Comparison of ENCODE assay signal across 2 cellular contexts in the genomic region with DNA sequence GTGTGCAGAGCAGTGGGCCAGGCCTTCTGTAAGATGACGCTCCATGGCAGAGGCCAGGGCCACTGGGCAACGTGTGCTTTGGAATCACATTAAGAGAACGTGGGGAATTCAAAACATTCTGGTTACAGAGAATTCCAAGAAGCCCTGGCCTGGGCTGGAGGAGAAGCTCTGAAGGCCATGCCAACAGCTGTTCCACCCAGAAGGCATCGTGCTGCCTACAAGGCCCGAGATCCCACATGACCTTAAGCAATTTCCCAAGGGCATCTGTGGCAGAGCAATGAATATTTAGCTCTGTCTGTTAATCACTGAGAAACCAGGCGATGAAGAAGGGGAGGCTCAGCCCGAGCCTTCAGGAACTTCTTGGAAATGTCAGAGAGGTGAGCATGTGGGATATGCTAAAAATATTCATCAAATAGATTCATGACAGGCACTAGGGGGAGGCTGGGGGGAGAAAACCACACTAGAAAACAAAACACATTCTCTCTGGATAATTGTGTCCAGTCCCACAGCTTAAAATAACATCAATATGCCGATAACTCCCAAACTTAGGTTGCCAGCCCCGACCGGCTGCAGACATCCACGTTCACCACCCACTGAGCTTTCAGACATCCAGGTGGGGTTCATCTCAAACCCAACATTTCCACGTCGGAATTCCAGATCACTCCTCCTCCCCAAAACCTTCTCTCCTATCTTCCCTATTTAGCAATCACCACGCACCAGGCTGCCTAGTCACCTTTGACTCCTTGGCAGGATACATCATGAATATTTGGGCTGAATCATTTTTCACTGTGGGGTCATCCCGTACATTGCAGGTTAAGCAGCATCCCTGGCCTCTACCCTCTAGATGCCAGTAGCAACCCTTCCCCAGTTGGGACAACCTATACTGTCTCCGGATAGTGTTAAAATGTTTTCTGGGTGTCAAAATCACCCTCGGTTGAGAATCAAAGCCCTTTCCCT.
TF ChIP-seq lines count a peak whose summit lies in the region.

No MANE protein-coding gene starts in this region.

TF ChIP-seq in liver, 16 proteins besides CTCF, POLR2A, EP300 and RAD21:
- TF ChIP-seq, protein P1, sequence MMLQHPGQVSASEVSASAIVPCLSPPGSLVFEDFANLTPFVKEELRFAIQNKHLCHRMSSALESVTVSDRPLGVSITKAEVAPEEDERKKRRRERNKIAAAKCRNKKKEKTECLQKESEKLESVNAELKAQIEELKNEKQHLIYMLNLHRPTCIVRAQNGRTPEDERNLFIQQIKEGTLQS (IDR thresholded peaks at IDR 0.05): no peak
- TF ChIP-seq SP1 (IDR thresholded peaks at IDR 0.05) (no peak), RXRA (IDR thresholded peaks at IDR 0.05) (peak in 1 of 2 donors; percentile 35), HNF4A (conservative IDR thresholded peaks at IDR 0.05) (peak in 1 of 2 donors; percentile 42), GABPA (IDR thresholded peaks at IDR 0.05 in 1 of 2, conservative IDR thresholded peaks at IDR 0.05 in 1 of 2) (no peak), FOXA1 (IDR thresholded peaks at IDR 0.05) (no peak), EGR1 (IDR thresholded peaks at IDR 0.05; ENCODE audit: low read depth in 2 of 2) (no peak), NR2F2 (IDR thresholded peaks at IDR 0.05) (peak; percentile 26)

TF ChIP-seq in HepG2, 621 proteins besides CTCF, POLR2A, EP300 and RAD21:
- TF ChIP-seq, protein P2, sequence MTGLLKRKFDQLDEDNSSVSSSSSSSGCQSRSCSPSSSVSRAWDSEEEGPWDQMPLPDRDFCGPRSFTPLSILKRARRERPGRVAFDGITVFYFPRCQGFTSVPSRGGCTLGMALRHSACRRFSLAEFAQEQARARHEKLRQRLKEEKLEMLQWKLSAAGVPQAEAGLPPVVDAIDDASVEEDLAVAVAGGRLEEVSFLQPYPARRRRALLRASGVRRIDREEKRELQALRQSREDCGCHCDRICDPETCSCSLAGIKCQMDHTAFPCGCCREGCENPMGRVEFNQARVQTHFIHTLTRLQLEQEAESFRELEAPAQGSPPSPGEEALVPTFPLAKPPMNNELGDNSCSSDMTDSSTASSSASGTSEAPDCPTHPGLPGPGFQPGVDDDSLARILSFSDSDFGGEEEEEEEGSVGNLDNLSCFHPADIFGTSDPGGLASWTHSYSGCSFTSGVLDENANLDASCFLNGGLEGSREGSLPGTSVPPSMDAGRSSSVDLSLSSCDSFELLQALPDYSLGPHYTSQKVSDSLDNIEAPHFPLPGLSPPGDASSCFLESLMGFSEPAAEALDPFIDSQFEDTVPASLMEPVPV (CRISPR knock-in tag; IDR thresholded peaks at IDR 0.05): no peak
- TF ChIP-seq, protein P3, sequence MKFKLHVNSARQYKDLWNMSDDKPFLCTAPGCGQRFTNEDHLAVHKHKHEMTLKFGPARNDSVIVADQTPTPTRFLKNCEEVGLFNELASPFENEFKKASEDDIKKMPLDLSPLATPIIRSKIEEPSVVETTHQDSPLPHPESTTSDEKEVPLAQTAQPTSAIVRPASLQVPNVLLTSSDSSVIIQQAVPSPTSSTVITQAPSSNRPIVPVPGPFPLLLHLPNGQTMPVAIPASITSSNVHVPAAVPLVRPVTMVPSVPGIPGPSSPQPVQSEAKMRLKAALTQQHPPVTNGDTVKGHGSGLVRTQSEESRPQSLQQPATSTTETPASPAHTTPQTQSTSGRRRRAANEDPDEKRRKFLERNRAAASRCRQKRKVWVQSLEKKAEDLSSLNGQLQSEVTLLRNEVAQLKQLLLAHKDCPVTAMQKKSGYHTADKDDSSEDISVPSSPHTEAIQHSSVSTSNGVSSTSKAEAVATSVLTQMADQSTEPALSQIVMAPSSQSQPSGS (CRISPR knock-in tag; IDR thresholded peaks at IDR 0.05): no peak
- TF ChIP-seq NFKBIZ (CRISPR knock-in tag; IDR thresholded peaks at IDR 0.05) (no peak), ZNF839 (CRISPR knock-in tag; IDR thresholded peaks at IDR 0.05; ENCODE audit: borderline replicate concordance) (no peak)
- TF ChIP-seq, protein P4, sequence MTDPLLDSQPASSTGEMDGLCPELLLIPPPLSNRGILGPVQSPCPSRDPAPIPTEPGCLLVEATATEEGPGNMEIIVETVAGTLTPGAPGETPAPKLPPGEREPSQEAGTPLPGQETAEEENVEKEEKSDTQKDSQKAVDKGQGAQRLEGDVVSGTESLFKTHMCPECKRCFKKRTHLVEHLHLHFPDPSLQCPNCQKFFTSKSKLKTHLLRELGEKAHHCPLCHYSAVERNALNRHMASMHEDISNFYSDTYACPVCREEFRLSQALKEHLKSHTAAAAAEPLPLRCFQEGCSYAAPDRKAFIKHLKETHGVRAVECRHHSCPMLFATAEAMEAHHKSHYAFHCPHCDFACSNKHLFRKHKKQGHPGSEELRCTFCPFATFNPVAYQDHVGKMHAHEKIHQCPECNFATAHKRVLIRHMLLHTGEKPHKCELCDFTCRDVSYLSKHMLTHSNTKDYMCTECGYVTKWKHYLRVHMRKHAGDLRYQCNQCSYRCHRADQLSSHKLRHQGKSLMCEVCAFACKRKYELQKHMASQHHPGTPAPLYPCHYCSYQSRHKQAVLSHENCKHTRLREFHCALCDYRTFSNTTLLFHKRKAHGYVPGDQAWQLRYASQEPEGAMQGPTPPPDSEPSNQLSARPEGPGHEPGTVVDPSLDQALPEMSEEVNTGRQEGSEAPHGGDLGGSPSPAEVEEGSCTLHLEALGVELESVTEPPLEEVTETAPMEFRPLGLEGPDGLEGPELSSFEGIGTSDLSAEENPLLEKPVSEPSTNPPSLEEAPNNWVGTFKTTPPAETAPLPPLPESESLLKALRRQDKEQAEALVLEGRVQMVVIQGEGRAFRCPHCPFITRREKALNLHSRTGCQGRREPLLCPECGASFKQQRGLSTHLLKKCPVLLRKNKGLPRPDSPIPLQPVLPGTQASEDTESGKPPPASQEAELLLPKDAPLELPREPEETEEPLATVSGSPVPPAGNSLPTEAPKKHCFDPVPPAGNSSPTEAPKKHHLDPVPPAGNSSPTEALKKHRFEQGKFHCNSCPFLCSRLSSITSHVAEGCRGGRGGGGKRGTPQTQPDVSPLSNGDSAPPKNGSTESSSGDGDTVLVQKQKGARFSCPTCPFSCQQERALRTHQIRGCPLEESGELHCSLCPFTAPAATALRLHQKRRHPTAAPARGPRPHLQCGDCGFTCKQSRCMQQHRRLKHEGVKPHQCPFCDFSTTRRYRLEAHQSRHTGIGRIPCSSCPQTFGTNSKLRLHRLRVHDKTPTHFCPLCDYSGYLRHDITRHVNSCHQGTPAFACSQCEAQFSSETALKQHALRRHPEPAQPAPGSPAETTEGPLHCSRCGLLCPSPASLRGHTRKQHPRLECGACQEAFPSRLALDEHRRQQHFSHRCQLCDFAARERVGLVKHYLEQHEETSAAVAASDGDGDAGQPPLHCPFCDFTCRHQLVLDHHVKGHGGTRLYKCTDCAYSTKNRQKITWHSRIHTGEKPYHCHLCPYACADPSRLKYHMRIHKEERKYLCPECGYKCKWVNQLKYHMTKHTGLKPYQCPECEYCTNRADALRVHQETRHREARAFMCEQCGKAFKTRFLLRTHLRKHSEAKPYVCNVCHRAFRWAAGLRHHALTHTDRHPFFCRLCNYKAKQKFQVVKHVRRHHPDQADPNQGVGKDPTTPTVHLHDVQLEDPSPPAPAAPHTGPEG (CRISPR knock-in tag; IDR thresholded peaks at IDR 0.05): no peak
